In the genomic region with DNA sequence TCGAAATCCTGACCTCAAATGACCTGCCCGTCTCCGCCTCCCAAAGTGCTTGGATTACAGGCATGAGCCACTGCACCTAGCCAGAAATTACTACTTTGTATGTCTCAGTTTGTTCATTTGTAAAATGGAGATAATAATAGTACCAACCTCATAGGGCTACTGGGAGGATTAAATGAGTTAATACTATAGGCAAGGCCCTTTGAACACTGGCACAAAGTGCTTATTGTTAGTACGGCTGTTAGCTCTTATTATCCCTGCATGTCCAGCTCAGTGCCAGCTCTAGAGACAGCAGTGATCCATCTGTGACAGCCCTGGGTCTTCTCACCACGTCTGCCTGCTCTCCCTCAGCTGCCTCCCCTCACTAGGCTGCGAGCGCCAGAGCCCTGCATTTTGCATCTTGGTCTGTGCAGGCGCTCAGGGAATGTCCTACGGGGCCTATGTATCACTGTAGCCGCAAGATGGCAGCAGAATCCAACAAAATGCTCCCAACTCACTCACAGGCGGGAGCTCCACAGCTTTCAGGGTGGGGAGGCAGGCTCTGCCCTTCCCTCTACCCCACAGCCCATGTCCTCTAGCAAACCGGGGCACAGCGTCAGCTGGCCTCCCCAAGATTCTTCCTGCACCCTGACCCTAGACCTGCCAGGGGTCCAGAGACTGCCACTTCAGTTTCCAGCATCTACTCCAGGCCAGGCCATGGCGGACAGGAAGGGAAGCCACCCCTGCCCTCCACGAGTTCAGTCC, we compare ENCODE assay signal across 8 cellular contexts. TPM values are rescaled to one million over a fixed set of nuclear protein-coding genes. Genes with fewer than 3 reads are reported as not detected.
DNase-seq lines count a peak whose midpoint lies in the region; ATAC-seq and TF ChIP-seq lines count a peak whose summit lies in the region.

No MANE protein-coding gene starts in this region.

- no peak overlapping the region for H3K27ac ChIP-seq in upper lobe of left lung

- TF ChIP-seq RAD21 in Ishikawa (IDR thresholded peaks at IDR 0.05; ENCODE audit: low read depth): peak; percentile 93

- H3K27ac Mint-ChIP-seq in osteocyte (ENCODE audit: unreplicated experiment): no peak overlapping the region

- peaks cover 2% of the 10 kb centered on the region for H3K36me3 Mint-ChIP-seq in osteocyte (ENCODE audit: unreplicated experiment)

- TF ChIP-seq POLR2A in upper lobe of left lung (IDR thresholded peaks at IDR 0.05): no peak

- no peaks in the 10 kb centered on the region for H3K9me3 Mint-ChIP-seq in osteocyte (ENCODE audit: unreplicated experiment)

- DNase-seq in G401 (ENCODE audit: low spot score) (peak; percentile 87), RPMI8226 (peak; percentile 68), foreskin melanocyte (peak; percentile 62), osteocyte (ENCODE audit: extremely low spot score, unreplicated experiment) (peak; percentile 89), upper lobe of left lung (peak in 1 of 2 donors; percentile 82)
- peak; percentile 59 for DNase-seq in activated T-helper 9 cell treated with anti-CD3 and anti-CD28 coated beads, Interleukin-2, amount 50 U/mL, for 16 hours (ENCODE audit: low read depth)

- TF ChIP-seq CTCF in osteocyte (IDR thresholded peaks at IDR 0.05) (peak; percentile 88), upper lobe of left lung (IDR thresholded peaks at IDR 0.05) (peak; percentile 73 to 90 (median 83))

- no peaks in the 10 kb centered on the region for H3K27me3 Mint-ChIP-seq in osteocyte (ENCODE audit: unreplicated experiment)

- no peaks in the 10 kb centered on the region for H3K27me3 ChIP-seq in upper lobe of left lung

- in situ Hi-C loops in G401 (cut with HindIII; ENCODE audit: low sequenced_read_pairs): no loop called here

- H3K4me3 ChIP-seq in upper lobe of left lung: no peak overlapping the region

- H3K36me3 ChIP-seq in upper lobe of left lung: no peaks in the 10 kb centered on the region

- peaks cover 0 to 8% (median 2%) of the 10 kb centered on the region in 4 donors for H3K4me1 ChIP-seq in upper lobe of left lung

- TF ChIP-seq EP300 in Ishikawa (IDR thresholded peaks at IDR 0.05; ENCODE audit: borderline replicate concordance) (no peak), upper lobe of left lung (IDR thresholded peaks at IDR 0.05) (no peak)

- no peaks in the 10 kb centered on the region for H3K9me3 ChIP-seq in upper lobe of left lung

- peak; percentile 87 for ATAC-seq in GM21723 (IDR thresholded peaks at IDR 0.05; ENCODE audit: unreplicated experiment)
- peak; percentile 84 to 92 for ATAC-seq in upper lobe of left lung (ENCODE audit: low FRiP score in 2 of 2)

- H3K4me1 Mint-ChIP-seq in osteocyte (ENCODE audit: unreplicated experiment): peaks cover 3% of the 10 kb centered on the region

- no peak overlapping the region for H3K4me3 Mint-ChIP-seq in osteocyte (ENCODE audit: unreplicated experiment)

- 30 to 40% methylated on average over 10 to 15 of the region's 15 CpGs for WGBS in upper lobe of left lung, 2 donors

TF ChIP-seq in Ishikawa, 13 proteins besides CTCF, POLR2A, EP300 and RAD21:
- TF ChIP-seq ZBTB7A (IDR thresholded peaks at IDR 0.05; ENCODE audit: low read depth) (no peak), CEBPB (IDR thresholded peaks at IDR 0.05) (no peak), TEAD4 (IDR thresholded peaks at IDR 0.05) (no peak), TAF1 (IDR thresholded peaks at IDR 0.05; ENCODE audit: low read depth) (no peak), MAX (IDR thresholded peaks at IDR 0.05) (no peak), FOXM1 (IDR thresholded peaks at IDR 0.05; ENCODE audit: borderline replicate concordance, low read depth) (no peak), TCF12 (IDR thresholded peaks at IDR 0.05; ENCODE audit: low read depth) (no peak), EGR1 (IDR thresholded peaks at IDR 0.05) (no peak), NFIC (IDR thresholded peaks at IDR 0.05) (no peak), CREB1 (IDR thresholded peaks at IDR 0.05; ENCODE audit: low read depth) (no peak), YY1 (IDR thresholded peaks at IDR 0.05; ENCODE audit: low read depth) (no peak)
- TF ChIP-seq, protein P1, sequence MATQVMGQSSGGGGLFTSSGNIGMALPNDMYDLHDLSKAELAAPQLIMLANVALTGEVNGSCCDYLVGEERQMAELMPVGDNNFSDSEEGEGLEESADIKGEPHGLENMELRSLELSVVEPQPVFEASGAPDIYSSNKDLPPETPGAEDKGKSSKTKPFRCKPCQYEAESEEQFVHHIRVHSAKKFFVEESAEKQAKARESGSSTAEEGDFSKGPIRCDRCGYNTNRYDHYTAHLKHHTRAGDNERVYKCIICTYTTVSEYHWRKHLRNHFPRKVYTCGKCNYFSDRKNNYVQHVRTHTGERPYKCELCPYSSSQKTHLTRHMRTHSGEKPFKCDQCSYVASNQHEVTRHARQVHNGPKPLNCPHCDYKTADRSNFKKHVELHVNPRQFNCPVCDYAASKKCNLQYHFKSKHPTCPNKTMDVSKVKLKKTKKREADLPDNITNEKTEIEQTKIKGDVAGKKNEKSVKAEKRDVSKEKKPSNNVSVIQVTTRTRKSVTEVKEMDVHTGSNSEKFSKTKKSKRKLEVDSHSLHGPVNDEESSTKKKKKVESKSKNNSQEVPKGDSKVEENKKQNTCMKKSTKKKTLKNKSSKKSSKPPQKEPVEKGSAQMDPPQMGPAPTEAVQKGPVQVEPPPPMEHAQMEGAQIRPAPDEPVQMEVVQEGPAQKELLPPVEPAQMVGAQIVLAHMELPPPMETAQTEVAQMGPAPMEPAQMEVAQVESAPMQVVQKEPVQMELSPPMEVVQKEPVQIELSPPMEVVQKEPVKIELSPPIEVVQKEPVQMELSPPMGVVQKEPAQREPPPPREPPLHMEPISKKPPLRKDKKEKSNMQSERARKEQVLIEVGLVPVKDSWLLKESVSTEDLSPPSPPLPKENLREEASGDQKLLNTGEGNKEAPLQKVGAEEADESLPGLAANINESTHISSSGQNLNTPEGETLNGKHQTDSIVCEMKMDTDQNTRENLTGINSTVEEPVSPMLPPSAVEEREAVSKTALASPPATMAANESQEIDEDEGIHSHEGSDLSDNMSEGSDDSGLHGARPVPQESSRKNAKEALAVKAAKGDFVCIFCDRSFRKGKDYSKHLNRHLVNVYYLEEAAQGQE (IDR thresholded peaks at IDR 0.05; ENCODE audit: low read depth): no peak
- TF ChIP-seq, protein P2, sequence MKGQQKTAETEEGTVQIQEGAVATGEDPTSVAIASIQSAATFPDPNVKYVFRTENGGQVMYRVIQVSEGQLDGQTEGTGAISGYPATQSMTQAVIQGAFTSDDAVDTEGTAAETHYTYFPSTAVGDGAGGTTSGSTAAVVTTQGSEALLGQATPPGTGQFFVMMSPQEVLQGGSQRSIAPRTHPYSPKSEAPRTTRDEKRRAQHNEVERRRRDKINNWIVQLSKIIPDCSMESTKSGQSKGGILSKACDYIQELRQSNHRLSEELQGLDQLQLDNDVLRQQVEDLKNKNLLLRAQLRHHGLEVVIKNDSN (IDR thresholded peaks at IDR 0.05): no peak
TF ChIP-seq in Ishikawa: peak in this region for 0.

RNA-seq across cellular contexts. Expression of gene AKNA, which starts 17.7 kb away (rescaled TPM):
- total RNA-seq in G401 (2014; rRNA removed; shearing (Covaris generic)): 3.1 and 5.1 TPM in 2 replicates
- total RNA-seq in osteocyte (36.0 and 37.0 TPM in 2 replicates), upper lobe of left lung (100 to 1,000 TPM in 1 of 6 donors, 10 to 100 TPM in 5; 38.3 to 152 (median 61.5) TPM)
